Comparison of ENCODE assay signal across 30 cellular contexts in the genomic region with DNA sequence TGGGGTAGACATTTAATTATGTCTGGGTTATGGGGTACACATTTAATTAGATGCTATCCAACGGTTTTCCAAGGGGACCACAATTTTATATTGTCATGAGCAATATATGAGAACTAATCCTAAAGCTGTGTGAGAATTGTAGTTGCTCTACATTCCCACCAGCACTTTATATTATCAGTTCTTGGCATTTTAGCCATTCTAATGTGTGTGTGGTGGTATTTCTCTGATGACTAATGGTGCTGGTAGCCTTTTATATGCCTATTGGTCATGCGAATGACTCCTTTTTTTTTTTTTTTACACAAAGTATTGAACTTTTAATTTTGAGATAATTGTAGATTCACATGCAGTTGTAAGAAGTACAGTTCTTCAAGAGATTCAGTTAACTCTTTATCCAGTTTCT. TPM values are rescaled to one million over a fixed set of nuclear protein-coding genes. Genes with fewer than 3 reads are reported as not detected.
A peak's percentile ranks its signal among the peaks of the same experiment; 100 is the strongest.
DNase-seq lines count a peak whose midpoint lies in the region; ATAC-seq and TF ChIP-seq lines count a peak whose summit lies in the region.
"Had no signal": no experiment of that assay in that cellular context is flagged by ENCODE, and none has a peak within 500 bp of the region (broad histone marks: within the 10 kb centered on the region; RNA-seq: fewer than 3 reads in every experiment).

No MANE protein-coding gene starts in this region.

- WGBS in IMR-90 (ENCODE audit: extremely low coverage in 2 of 2, insufficient read length in 1 of 2), 2 experiments, result no CpG with 5 or more reads among the region's 2 CpGs

- no peak overlapping the region for H2BK20ac ChIP-seq in IMR-90 (ENCODE audit: low read depth, low read length)

- H3K9ac ChIP-seq in IMR-90 (ENCODE audit: low read depth, low read length), result no peak overlapping the region

- H3K56ac ChIP-seq in IMR-90 (ENCODE audit: extremely low read depth, insufficient read depth, low read length), result no peak overlapping the region

- no peak overlapping the region for H2BK120ac ChIP-seq in IMR-90 (ENCODE audit: low read depth, low read length)

- H2BK5ac ChIP-seq in IMR-90 (ENCODE audit: low read depth, low read length, poor library complexity, severe bottlenecking), result no peak overlapping the region

- H3K18ac ChIP-seq in IMR-90 (ENCODE audit: low read depth, low read length), result no peak overlapping the region

- no peak overlapping the region for H2BK15ac ChIP-seq in IMR-90 (ENCODE audit: low read depth, low read length)

- H3K27me3 ChIP-seq in IMR-90 (ENCODE audit: control insufficient read depth, insufficient read depth, low read length) (no peaks in the 10 kb centered on the region), brain microvascular endothelial cell (replicated peaks) (no peaks in the 10 kb centered on the region), H7 (ENCODE audit: control insufficient read depth, insufficient read depth, low read length) (no peaks in the 10 kb centered on the region)
- H3K27me3 ChIP-seq: heart right ventricle, SJSA1 had no signal

- H3K79me1 ChIP-seq in IMR-90 (ENCODE audit: low read depth in 1 of 2, low read length in 2 of 2), result peaks cover 0 to 10% of the 10 kb centered on the region in 2 experiments; a peak in 2 of 4 replicates

- H3K4me3 ChIP-seq in AG10803 (ENCODE audit: low read length), result no peak overlapping the region
- H3K4me3 ChIP-seq in IMR-90 (ENCODE audit: insufficient read depth, low read depth, low read length), result no peak overlapping the region
- H3K4me3 ChIP-seq in brain microvascular endothelial cell (ENCODE audit: low read depth, low read length), result no peak overlapping the region
- H3K4me3 ChIP-seq in H7 (ENCODE audit: insufficient read depth, low read depth, low read length), result no peak overlapping the region
- H3K4me3 ChIP-seq: heart right ventricle, SJSA1, thoracic aorta had no signal

- no peaks in the 10 kb centered on the region for H3K9me3 ChIP-seq in IMR-90 (ENCODE audit: control insufficient read depth, insufficient read depth, low read length)
- H3K9me3 ChIP-seq: heart right ventricle, SJSA1, thoracic aorta had no signal

- no peak overlapping the region for H4K8ac ChIP-seq in IMR-90 (ENCODE audit: low read depth in 2 of 2, low read length in 2 of 2)

- no peak overlapping the region for H3K27ac ChIP-seq in IMR-90 (ENCODE audit: insufficient read depth, low read length)
- H3K27ac ChIP-seq in brain microvascular endothelial cell, result no peak overlapping the region
- H3K27ac ChIP-seq: heart right ventricle, SJSA1, thoracic aorta, WERI-Rb-1 had no signal

- H2AK9ac ChIP-seq in IMR-90 (replicated peaks; ENCODE audit: low read depth, low read length, poor library complexity), result no peak overlapping the region

- CTCF ChIA-PET in IMR-90 (lab: Yijun Ruan, JAX), result no interaction called here

- no peak overlapping the region for H3K14ac ChIP-seq in IMR-90 (replicated peaks; ENCODE audit: low read depth, low read length)

- H4K91ac ChIP-seq in IMR-90 (ENCODE audit: insufficient read depth, low read depth, low read length), result no peak overlapping the region

- intact Hi-C loops in IMR-90 (cut with micrococcal nuclease), result no loop called here

- H3K4ac ChIP-seq in IMR-90 (ENCODE audit: low read depth, low read length), result no peak overlapping the region

- H2AFZ ChIP-seq in IMR-90 (replicated peaks; ENCODE audit: low read length, poor library complexity), result no peak overlapping the region

- H2AK5ac ChIP-seq in IMR-90 (ENCODE audit: low read depth, low read length), result no peak overlapping the region

- no peak overlapping the region for H4K5ac ChIP-seq in IMR-90 (ENCODE audit: low read depth, low read length)

- DNase-seq in AG10803 (ENCODE audit: low read depth) (peak; percentile 13), IMR-90 (peak; percentile 19), brain microvascular endothelial cell (peak; percentile 29), foreskin melanocyte (peak; percentile 11), NCI-H146 treated with DMSO at 0.1 percent for 48 hours (lab: John Stamatoyannopoulos, UW; ENCODE audit: unreplicated experiment) (no peak), H7 (no peak)
- DNase-seq: activated CD4-positive, alpha-beta T cell treated with anti-CD3 and anti-CD28 coated beads for 48 hours; activated CD8-positive, alpha-beta memory T cell treated with anti-CD3 and anti-CD28 coated beads for 24 hours; activated T-cell treated with anti-CD3 and anti-CD28 coated beads for 4 hours; amygdala; CD4-positive, alpha-beta memory T cell; cortex of kidney; effector memory CD8-positive, alpha-beta T cell; heart right ventricle; Kasumi-1; midbrain; MV-4-11; naive B cell; NCI-H1436 treated with DMSO at 0.1 percent for 48 hours; NCI-H82; nucleus accumbens; RPMI8226; small intestine; T1000; WERI-Rb-1 had no signal

- no peaks in the 10 kb centered on the region for H3K4me1 ChIP-seq in IMR-90 (ENCODE audit: control insufficient read depth, insufficient read depth, low read length)
- H3K4me1 ChIP-seq: SJSA1 had no signal

- dilution Hi-C loops in IMR-90 (cut with HindIII; ENCODE audit: low sequenced_read_pairs, unreplicated experiment), result no loop called here

- H3K36me3 ChIP-seq in IMR-90 (ENCODE audit: control insufficient read depth, insufficient read depth, low read length) (no peaks in the 10 kb centered on the region), brain microvascular endothelial cell (replicated peaks) (no peaks in the 10 kb centered on the region), H7 (replicated peaks; ENCODE audit: control insufficient read depth, insufficient read depth, low read length) (no peaks in the 10 kb centered on the region)
- H3K36me3 ChIP-seq: SJSA1, thoracic aorta had no signal

- TF ChIP-seq RAD21 in IMR-90 (IDR thresholded peaks at IDR 0.05; ENCODE audit: low read length), result no peak

- POLR2A ChIA-PET in IMR-90 (lab: Charles Lee; ENCODE audit: unreplicated experiment), result no interaction called here

- TF ChIP-seq POLR2A in IMR-90 (IDR thresholded peaks at IDR 0.05; ENCODE audit: low read depth, low read length) (no peak), GM18505 (IDR thresholded peaks at IDR 0.05; ENCODE audit: borderline replicate concordance, extremely low read depth, insufficient read depth, insufficient read length) (no peak)

- no TSS peak for BruUV-seq in IMR-90 (replicated peaks; lab: Mats Ljungman, UMichigan)

- H4K20me1 ChIP-seq in IMR-90 (ENCODE audit: insufficient read depth, low read length), result no peaks in the 10 kb centered on the region

- ATAC-seq in IMR-90 (ENCODE audit: low read depth) (no peak), GM18505 (IDR thresholded peaks at IDR 0.05; ENCODE audit: unreplicated experiment) (no peak), GM19395 (IDR thresholded peaks at IDR 0.05; ENCODE audit: unreplicated experiment) (no peak)
- ATAC-seq: effector memory CD8-positive, alpha-beta T cell; HCT116; heart right ventricle had no signal

- no peak for TF ChIP-seq CTCF in AG10803 (conservative IDR thresholded peaks at IDR 0.05; ENCODE audit: low read length)
- no peak for TF ChIP-seq CTCF in IMR-90 (conservative IDR thresholded peaks at IDR 0.05; ENCODE audit: low read depth, low read length)
- no peak for TF ChIP-seq CTCF in brain microvascular endothelial cell (IDR thresholded peaks at IDR 0.05; ENCODE audit: low read depth, low read length, missing control alignments)

- in situ Hi-C loops in IMR-90 (cut with MboI; ENCODE audit: low sequenced_read_pairs), result no loop called here
- in situ Hi-C loops in brain microvascular endothelial cell (cut with HindIII; ENCODE audit: low pct_ligation_motif_present, low sequenced_read_pairs), result no loop called here

- H3K9me1 ChIP-seq in IMR-90 (ENCODE audit: insufficient read depth, low read length), result no peaks in the 10 kb centered on the region; the same call in 1 of the 2 replicates

- H3K23ac ChIP-seq in IMR-90 (ENCODE audit: low read depth, low read length), result no peak overlapping the region

- H3K4me2 ChIP-seq in IMR-90 (ENCODE audit: low read depth, low read length), result no peak overlapping the region

TF ChIP-seq in IMR-90, 13 proteins besides CTCF, POLR2A, EP300 and RAD21:
- TF ChIP-seq, protein P1, sequence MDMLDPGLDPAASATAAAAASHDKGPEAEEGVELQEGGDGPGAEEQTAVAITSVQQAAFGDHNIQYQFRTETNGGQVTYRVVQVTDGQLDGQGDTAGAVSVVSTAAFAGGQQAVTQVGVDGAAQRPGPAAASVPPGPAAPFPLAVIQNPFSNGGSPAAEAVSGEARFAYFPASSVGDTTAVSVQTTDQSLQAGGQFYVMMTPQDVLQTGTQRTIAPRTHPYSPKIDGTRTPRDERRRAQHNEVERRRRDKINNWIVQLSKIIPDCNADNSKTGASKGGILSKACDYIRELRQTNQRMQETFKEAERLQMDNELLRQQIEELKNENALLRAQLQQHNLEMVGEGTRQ (IDR thresholded peaks at IDR 0.05; ENCODE audit: low read depth, low read length), result no peak
- no peak for TF ChIP-seq BHLHE40 (IDR thresholded peaks at IDR 0.05; ENCODE audit: low read depth, low read length)
- no peak for TF ChIP-seq CHD1 (IDR thresholded peaks at IDR 0.05; ENCODE audit: low read depth, low read length)
- TF ChIP-seq MXI1 (IDR thresholded peaks at IDR 0.05; ENCODE audit: borderline replicate concordance, low read depth, low read length), result no peak
- no peak for TF ChIP-seq CEBPB (IDR thresholded peaks at IDR 0.05; ENCODE audit: low read depth, low read length)
- no peak for TF ChIP-seq FOS (IDR thresholded peaks at IDR 0.05; ENCODE audit: low read depth, low read length)
- TF ChIP-seq SMC3 (IDR thresholded peaks at IDR 0.05; ENCODE audit: low read depth, low read length), result no peak
- TF ChIP-seq NFE2L2 (IDR thresholded peaks at IDR 0.05; ENCODE audit: low read depth, low read length), result no peak
- TF ChIP-seq MAZ (IDR thresholded peaks at IDR 0.05; ENCODE audit: borderline replicate concordance, low read depth, low read length), result no peak
- no peak for TF ChIP-seq MAFK (IDR thresholded peaks at IDR 0.05; ENCODE audit: low read depth, low read length)
- no peak for TF ChIP-seq RCOR1 (IDR thresholded peaks at IDR 0.05; ENCODE audit: insufficient replicate concordance, low read length)

RNA-seq across cellular contexts. Expression of a gene that starts 26.2 kb away (rescaled TPM):
- total RNA-seq in IMR-90 (2012; rRNA removed), result 5.9 and 6.9 TPM in 2 replicates
- polyA plus RNA-seq in IMR-90 (2012; rRNA removed), result 2.7 and 3.9 TPM in 2 replicates
- 0.75 and 1.4 TPM in 2 replicates for polyA plus RNA-seq in IMR-90 (2012; cell fraction: cytosol; rRNA removed)
- polyA plus RNA-seq in IMR-90 (2012; cell fraction: nucleus; rRNA removed; ENCODE audit: low replicate concordance), result 1.7 and 6.0 TPM in 2 replicates
- 27.9 and 44.9 TPM in 2 replicates for total RNA-seq in H7 (2014; rRNA removed; shearing (Covaris generic))

Comparison
In these comparisons a context has a peak if more than half of its experiments do, and no peak if none do; other contexts are left out.
1. DNase-seq: peak in AG10803 (single experiment), IMR-90 (single experiment), brain microvascular endothelial cell (single experiment) and foreskin melanocyte (single experiment); none in NCI-H146 treated with DMSO at 0.1 percent for 48 hours (single experiment) and H7 (single experiment).